1 cellular context compared by ENCODE assay signal in the genomic region with DNA sequence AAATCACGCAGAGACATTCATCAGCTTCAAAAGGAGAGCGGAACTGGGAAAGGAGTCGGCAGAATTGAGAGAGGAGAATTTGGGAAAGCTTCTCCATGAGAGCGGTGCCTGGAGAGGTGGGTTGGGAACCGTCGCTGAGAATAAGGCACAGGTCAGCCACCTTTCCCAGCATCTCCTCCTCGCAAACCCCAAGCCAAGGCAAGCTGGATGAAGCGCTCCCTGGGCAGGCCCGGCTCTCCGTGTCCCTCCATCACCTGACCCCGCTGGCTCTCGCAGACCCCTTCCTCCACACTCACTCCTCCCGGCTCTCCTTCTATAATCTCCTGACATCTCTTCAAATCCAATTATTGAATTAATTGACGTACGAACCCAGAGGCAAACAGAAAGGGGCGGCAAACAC.
TF ChIP-seq lines count a peak whose summit lies in the region.

No MANE protein-coding gene starts in this region.

TF ChIP-seq in GM23338, 12 proteins besides CTCF, POLR2A, EP300 and RAD21:
- TF ChIP-seq, protein P1, sequence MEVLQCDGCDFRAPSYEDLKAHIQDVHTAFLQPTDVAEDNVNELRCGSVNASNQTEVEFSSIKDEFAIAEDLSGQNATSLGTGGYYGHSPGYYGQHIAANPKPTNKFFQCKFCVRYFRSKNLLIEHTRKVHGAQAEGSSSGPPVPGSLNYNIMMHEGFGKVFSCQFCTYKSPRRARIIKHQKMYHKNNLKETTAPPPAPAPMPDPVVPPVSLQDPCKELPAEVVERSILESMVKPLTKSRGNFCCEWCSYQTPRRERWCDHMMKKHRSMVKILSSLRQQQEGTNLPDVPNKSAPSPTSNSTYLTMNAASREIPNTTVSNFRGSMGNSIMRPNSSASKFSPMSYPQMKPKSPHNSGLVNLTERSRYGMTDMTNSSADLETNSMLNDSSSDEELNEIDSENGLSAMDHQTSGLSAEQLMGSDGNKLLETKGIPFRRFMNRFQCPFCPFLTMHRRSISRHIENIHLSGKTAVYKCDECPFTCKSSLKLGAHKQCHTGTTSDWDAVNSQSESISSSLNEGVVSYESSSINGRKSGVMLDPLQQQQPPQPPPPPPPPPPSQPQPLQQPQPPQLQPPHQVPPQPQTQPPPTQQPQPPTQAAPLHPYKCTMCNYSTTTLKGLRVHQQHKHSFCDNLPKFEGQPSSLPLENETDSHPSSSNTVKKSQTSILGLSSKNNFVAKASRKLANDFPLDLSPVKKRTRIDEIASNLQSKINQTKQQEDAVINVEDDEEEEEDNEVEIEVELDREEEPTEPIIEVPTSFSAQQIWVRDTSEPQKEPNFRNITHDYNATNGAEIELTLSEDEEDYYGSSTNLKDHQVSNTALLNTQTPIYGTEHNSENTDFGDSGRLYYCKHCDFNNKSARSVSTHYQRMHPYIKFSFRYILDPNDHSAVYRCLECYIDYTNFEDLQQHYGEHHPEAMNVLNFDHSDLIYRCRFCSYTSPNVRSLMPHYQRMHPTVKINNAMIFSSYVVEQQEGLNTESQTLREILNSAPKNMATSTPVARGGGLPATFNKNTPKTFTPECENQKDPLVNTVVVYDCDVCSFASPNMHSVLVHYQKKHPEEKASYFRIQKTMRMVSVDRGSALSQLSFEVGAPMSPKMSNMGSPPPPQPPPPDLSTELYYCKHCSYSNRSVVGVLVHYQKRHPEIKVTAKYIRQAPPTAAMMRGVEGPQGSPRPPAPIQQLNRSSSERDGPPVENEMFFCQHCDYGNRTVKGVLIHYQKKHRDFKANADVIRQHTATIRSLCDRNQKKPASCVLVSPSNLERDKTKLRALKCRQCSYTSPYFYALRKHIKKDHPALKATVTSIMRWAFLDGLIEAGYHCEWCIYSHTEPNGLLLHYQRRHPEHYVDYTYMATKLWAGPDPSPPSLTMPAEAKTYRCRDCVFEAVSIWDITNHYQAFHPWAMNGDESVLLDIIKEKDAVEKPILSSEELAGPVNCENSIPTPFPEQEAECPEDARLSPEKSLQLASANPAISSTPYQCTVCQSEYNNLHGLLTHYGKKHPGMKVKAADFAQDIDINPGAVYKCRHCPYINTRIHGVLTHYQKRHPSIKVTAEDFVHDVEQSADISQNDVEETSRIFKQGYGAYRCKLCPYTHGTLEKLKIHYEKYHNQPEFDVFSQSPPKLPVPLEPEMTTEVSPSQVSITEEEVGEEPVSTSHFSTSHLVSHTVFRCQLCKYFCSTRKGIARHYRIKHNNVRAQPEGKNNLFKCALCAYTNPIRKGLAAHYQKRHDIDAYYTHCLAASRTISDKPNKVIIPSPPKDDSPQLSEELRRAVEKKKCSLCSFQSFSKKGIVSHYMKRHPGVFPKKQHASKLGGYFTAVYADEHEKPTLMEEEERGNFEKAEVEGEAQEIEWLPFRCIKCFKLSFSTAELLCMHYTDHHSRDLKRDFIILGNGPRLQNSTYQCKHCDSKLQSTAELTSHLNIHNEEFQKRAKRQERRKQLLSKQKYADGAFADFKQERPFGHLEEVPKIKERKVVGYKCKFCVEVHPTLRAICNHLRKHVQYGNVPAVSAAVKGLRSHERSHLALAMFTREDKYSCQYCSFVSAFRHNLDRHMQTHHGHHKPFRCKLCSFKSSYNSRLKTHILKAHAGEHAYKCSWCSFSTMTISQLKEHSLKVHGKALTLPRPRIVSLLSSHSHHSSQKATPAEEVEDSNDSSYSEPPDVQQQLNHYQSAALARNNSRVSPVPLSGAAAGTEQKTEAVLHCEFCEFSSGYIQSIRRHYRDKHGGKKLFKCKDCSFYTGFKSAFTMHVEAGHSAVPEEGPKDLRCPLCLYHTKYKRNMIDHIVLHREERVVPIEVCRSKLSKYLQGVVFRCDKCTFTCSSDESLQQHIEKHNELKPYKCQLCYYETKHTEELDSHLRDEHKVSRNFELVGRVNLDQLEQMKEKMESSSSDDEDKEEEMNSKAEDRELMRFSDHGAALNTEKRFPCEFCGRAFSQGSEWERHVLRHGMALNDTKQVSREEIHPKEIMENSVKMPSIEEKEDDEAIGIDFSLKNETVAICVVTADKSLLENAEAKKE (CRISPR knock-in tag; IDR thresholded peaks at IDR 0.05), result no peak
- TF ChIP-seq NANOG (IDR thresholded peaks at IDR 0.05; ENCODE audit: borderline replicate concordance) (no peak), POLR2AphosphoS5 (IDR thresholded peaks at IDR 0.05; ENCODE audit: low read depth) (no peak), EZH2phosphoT487 (IDR thresholded peaks at IDR 0.05; ENCODE audit: unreplicated experiment) (no peak), EZH2 (IDR thresholded peaks at IDR 0.05; ENCODE audit: low read depth, unreplicated experiment) (no peak), STAT1 (IDR thresholded peaks at IDR 0.05; ENCODE audit: unreplicated experiment) (no peak), ZNF114 (CRISPR knock-in tag; IDR thresholded peaks at IDR 0.05) (no peak), JUNB (IDR thresholded peaks at IDR 0.05; ENCODE audit: unreplicated experiment) (no peak), CREB1 (CRISPR knock-in tag; IDR thresholded peaks at IDR 0.05; ENCODE audit: low read depth) (no peak), ZNF331 (CRISPR knock-in tag; IDR thresholded peaks at IDR 0.05; ENCODE audit: low read depth) (no peak)
- TF ChIP-seq, protein P2, sequence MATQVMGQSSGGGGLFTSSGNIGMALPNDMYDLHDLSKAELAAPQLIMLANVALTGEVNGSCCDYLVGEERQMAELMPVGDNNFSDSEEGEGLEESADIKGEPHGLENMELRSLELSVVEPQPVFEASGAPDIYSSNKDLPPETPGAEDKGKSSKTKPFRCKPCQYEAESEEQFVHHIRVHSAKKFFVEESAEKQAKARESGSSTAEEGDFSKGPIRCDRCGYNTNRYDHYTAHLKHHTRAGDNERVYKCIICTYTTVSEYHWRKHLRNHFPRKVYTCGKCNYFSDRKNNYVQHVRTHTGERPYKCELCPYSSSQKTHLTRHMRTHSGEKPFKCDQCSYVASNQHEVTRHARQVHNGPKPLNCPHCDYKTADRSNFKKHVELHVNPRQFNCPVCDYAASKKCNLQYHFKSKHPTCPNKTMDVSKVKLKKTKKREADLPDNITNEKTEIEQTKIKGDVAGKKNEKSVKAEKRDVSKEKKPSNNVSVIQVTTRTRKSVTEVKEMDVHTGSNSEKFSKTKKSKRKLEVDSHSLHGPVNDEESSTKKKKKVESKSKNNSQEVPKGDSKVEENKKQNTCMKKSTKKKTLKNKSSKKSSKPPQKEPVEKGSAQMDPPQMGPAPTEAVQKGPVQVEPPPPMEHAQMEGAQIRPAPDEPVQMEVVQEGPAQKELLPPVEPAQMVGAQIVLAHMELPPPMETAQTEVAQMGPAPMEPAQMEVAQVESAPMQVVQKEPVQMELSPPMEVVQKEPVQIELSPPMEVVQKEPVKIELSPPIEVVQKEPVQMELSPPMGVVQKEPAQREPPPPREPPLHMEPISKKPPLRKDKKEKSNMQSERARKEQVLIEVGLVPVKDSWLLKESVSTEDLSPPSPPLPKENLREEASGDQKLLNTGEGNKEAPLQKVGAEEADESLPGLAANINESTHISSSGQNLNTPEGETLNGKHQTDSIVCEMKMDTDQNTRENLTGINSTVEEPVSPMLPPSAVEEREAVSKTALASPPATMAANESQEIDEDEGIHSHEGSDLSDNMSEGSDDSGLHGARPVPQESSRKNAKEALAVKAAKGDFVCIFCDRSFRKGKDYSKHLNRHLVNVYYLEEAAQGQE (IDR thresholded peaks at IDR 0.05; ENCODE audit: unreplicated experiment), result no peak
- TF ChIP-seq, protein P3, sequence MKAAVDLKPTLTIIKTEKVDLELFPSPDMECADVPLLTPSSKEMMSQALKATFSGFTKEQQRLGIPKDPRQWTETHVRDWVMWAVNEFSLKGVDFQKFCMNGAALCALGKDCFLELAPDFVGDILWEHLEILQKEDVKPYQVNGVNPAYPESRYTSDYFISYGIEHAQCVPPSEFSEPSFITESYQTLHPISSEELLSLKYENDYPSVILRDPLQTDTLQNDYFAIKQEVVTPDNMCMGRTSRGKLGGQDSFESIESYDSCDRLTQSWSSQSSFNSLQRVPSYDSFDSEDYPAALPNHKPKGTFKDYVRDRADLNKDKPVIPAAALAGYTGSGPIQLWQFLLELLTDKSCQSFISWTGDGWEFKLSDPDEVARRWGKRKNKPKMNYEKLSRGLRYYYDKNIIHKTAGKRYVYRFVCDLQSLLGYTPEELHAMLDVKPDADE (IDR thresholded peaks at IDR 0.05), result no peak
